16 cellular contexts compared by ENCODE assay signal in genomic region chr12:108419949-108420348, GRCh38.
DNase-seq lines count a peak whose midpoint lies in the region; ATAC-seq, FAIRE-seq and TF ChIP-seq lines count a peak whose summit lies in the region.
"Had no signal": no experiment of that assay in that cellular context is flagged by ENCODE, and none has a peak within 500 bp of the region (broad histone marks: within the 10 kb centered on the region; RNA-seq: fewer than 3 reads in every experiment).

No MANE protein-coding gene starts in this region.

- DNase-seq in HepG2 (ENCODE audit: low spot score) (no peak), right lobe of liver (no peak), RPMI7951 (ENCODE audit: low read depth) (peak; percentile 25), H1 (ENCODE audit: low read depth in 1 of 2, low spot score in 2 of 2) (no peak), GM10248 (ENCODE audit: extremely low spot score) (no peak)
- DNase-seq: ACHN; CD4-positive, CD25-positive, alpha-beta regulatory T cell; DND-41; NCI-H1048; NCI-H146; NCI-H2081 treated with DMSO at 0.1 percent for 48 hours; Right ventricle myocardium superior had no signal

- no peak overlapping the region for H3K4me2 ChIP-seq in HepG2 (ENCODE audit: low read depth, low read length)
- H3K4me2 ChIP-seq in H1 (ENCODE audit: insufficient read depth in 1 of 2, low read depth in 2 of 2, low read length in 2 of 2): no peak overlapping the region

- no peak overlapping the region for H3K4me3 ChIP-seq in HepG2 (replicated peaks in 1 of 3; ENCODE audit: insufficient read depth in 1 of 3, low read depth in 2 of 3, low read length in 3 of 3)
- no peak overlapping the region for H3K4me3 ChIP-seq in right lobe of liver
- H3K4me3 ChIP-seq in H1 (ENCODE audit: extremely low read depth in 1 of 4, insufficient read depth in 2 of 4, low read depth in 3 of 4, low read length in 4 of 4): no peak overlapping the region

- TF ChIP-seq POLR2A in HepG2 (IDR thresholded peaks at IDR 0.05; ENCODE audit: insufficient read depth in 1 of 2, low read depth in 2 of 2, low read length in 2 of 2) (no peak), right lobe of liver (IDR thresholded peaks at IDR 0.05) (no peak), H1 (IDR thresholded peaks at IDR 0.05; ENCODE audit: control extremely low read depth in 1 of 2, low read depth in 2 of 2, low read length in 2 of 2) (no peak)

- H3K4me1 ChIP-seq in HepG2 (ENCODE audit: insufficient read depth, low read length) (no peaks in the 10 kb centered on the region), right lobe of liver (no peaks in the 10 kb centered on the region), H1 (replicated peaks in 1 of 4; ENCODE audit: control insufficient read depth in 3 of 4, insufficient read depth in 4 of 4, low read length in 3 of 4) (peaks cover 0 to under 1% (median 0%) of the 10 kb centered on the region in 4 experiments; a peak in 1 of 7 replicates)

- no peak overlapping the region for H4K8ac ChIP-seq in H1 (ENCODE audit: extremely low read depth, insufficient read depth, low read length)

- 26% methylated on average over 2 of the region's 2 CpGs for WGBS in HepG2 (ENCODE audit: low lambda C conversion rate)
- WGBS in right lobe of liver (ENCODE audit: insufficient coverage, low coverage, low lambda C conversion rate, missing lambda C conversion rate): 94% methylated on average over 2 of the region's 2 CpGs
- WGBS in H1 (ENCODE audit: extremely low coverage in 1 of 2, insufficient coverage in 1 of 2, insufficient read length in 1 of 2, insufficient replicate concordance in 2 of 2, low coverage in 1 of 2, low lambda C conversion rate in 2 of 2, missing lambda C conversion rate in 1 of 2), 2 experiments: 94% methylated on average over 2 of the region's 2 CpGs; no CpG with 5 or more reads in 1 of the 2 experiments

- no peaks in the 10 kb centered on the region for H3K23me2 ChIP-seq in H1 (ENCODE audit: low read depth, low read length)

- H3K79me1 ChIP-seq in H1 (ENCODE audit: low read depth, low read length): no peaks in the 10 kb centered on the region

- ATAC-seq in HepG2 (no peak), right lobe of liver (no peak), HG03175 (IDR thresholded peaks at IDR 0.05; ENCODE audit: unreplicated experiment) (no peak), HG02870 (IDR thresholded peaks at IDR 0.05; ENCODE audit: unreplicated experiment) (no peak)
- ATAC-seq: Panc1 had no signal

- TF ChIP-seq EP300 in HepG2 (IDR thresholded peaks at IDR 0.05; ENCODE audit: low read depth in 2 of 2, low read length in 2 of 2) (no peak), HepG2 (CRISPR knock-in tag; IDR thresholded peaks at IDR 0.05; ENCODE audit: borderline replicate concordance) (no peak), H1 (IDR thresholded peaks at IDR 0.05; ENCODE audit: borderline replicate concordance in 1 of 2, low read depth in 2 of 2, low read length in 2 of 2) (no peak)

- no peak overlapping the region for H2BK120ac ChIP-seq in H1 (replicated peaks; ENCODE audit: low read depth, low read length)

- no peaks in the 10 kb centered on the region for H4K20me1 ChIP-seq in HepG2 (ENCODE audit: insufficient read depth, low read length)
- H4K20me1 ChIP-seq in H1 (replicated peaks in 1 of 2; ENCODE audit: control insufficient read depth in 1 of 2, insufficient read depth in 2 of 2, low read length in 2 of 2): no peaks in the 10 kb centered on the region

- H2AK5ac ChIP-seq in H1 (ENCODE audit: low read depth, low read length): no peak overlapping the region

- no peaks in the 10 kb centered on the region for H3K79me2 ChIP-seq in HepG2 (ENCODE audit: insufficient read depth, low read length)
- H3K79me2 ChIP-seq in H1 (ENCODE audit: control insufficient read depth in 1 of 2, insufficient read depth in 2 of 2, low read length in 2 of 2): no peaks in the 10 kb centered on the region

- H3K56ac ChIP-seq in H1 (replicated peaks; ENCODE audit: insufficient read length, low read depth, low read length): no peak overlapping the region

- no peak overlapping the region for H4K91ac ChIP-seq in H1 (replicated peaks; ENCODE audit: insufficient read length, low read length)

- H3K14ac ChIP-seq in H1 (ENCODE audit: insufficient read length): no peak overlapping the region

- POLR2A ChIA-PET in HepG2 (lab: Yijun Ruan, JAX) (no interaction called here), H1 (lab: Charles Lee; ENCODE audit: partially characterized antibody) (no interaction called here), GM10248 (lab: Yijun Ruan, JAX) (no interaction called here)

- no TSS peak for BruUV-seq in HepG2 (replicated peaks; lab: Mats Ljungman, UMichigan)

- H3K9ac ChIP-seq in HepG2 (ENCODE audit: insufficient read depth, low read depth, low read length): no peak overlapping the region
- no peak overlapping the region for H3K9ac ChIP-seq in H1 (replicated peaks in 1 of 4; ENCODE audit: extremely low read depth in 1 of 4, low read depth in 3 of 4, low read length in 3 of 4)

- H2AFZ ChIP-seq in HepG2 (ENCODE audit: low read length) (no peak overlapping the region), H1 (ENCODE audit: low read length) (no peak overlapping the region)

- H3K18ac ChIP-seq in H1 (ENCODE audit: extremely low read depth, low read length): no peak overlapping the region

- H2BK20ac ChIP-seq in H1 (ENCODE audit: low read length): 0 out of 2 replicates have a peak overlapping the region, but pooled peaks have one; percentile 17

- H4K5ac ChIP-seq in H1 (ENCODE audit: insufficient read length, low read depth, low read length): no peak overlapping the region

- no peak overlapping the region for H2BK15ac ChIP-seq in H1 (ENCODE audit: low read length)

- CTCF ChIA-PET in HepG2 (lab: Yijun Ruan, JAX; ENCODE audit: low intra/inter-chr PET ratio, low total read pairs): no interaction called here
- CTCF ChIA-PET in H1 (lab: Charles Lee; ENCODE audit: partially characterized antibody): interaction anchor here (1.0 kb wide), 1 partner anchor 61 kb away, joined by 3 read pairs; no protein-coding TSS in a partner anchor
- CTCF ChIA-PET in GM10248 (lab: Yijun Ruan, JAX): interaction anchor here (1.2 kb wide), 1 partner anchor 10 kb away, joined by 3 read pairs; no protein-coding TSS in a partner anchor

- TF ChIP-seq RAD21 in HepG2 (CRISPR knock-in tag; IDR thresholded peaks at IDR 0.05): no peak
- TF ChIP-seq RAD21 in H1 (IDR thresholded peaks at IDR 0.05 in 1 of 2, conservative IDR thresholded peaks at IDR 0.05 in 1 of 2; ENCODE audit: low read depth in 2 of 2, low read length in 2 of 2): no peak

- no peak overlapping the region for H3K27ac ChIP-seq in HepG2 (ENCODE audit: extremely low read length, insufficient read depth, low read length)
- no peak overlapping the region for H3K27ac ChIP-seq in right lobe of liver
- no peak overlapping the region for H3K27ac ChIP-seq in H1 (ENCODE audit: low read depth, low read length)

- no peak for TF ChIP-seq CTCF in HepG2 (CRISPR knock-in tag; IDR thresholded peaks at IDR 0.05)
- no peak for TF ChIP-seq CTCF in right lobe of liver (IDR thresholded peaks at IDR 0.05)
- no peak for TF ChIP-seq CTCF in H1 (IDR thresholded peaks at IDR 0.05; ENCODE audit: control extremely low read depth in 1 of 3, insufficient read depth in 1 of 3, low read depth in 1 of 3, low read length in 3 of 3)
- no peak for TF ChIP-seq CTCF in GM10248 (IDR thresholded peaks at IDR 0.05; ENCODE audit: control extremely low read depth, extremely low read depth, low read depth, missing control alignments)

- H3K23ac ChIP-seq in H1 (ENCODE audit: insufficient read length): no peak overlapping the region

- H2BK5ac ChIP-seq in H1 (ENCODE audit: low read depth, low read length): no peak overlapping the region

- H3K27me3 ChIP-seq in HepG2 (ENCODE audit: control insufficient read depth in 1 of 2, insufficient read depth in 2 of 2, low read length in 2 of 2) (no peaks in the 10 kb centered on the region), right lobe of liver (no peaks in the 10 kb centered on the region), H1 (replicated peaks in 1 of 4; ENCODE audit: control insufficient read depth in 3 of 4, extremely low read depth in 1 of 4, insufficient read depth in 3 of 4, low read length in 3 of 4) (no peaks in the 10 kb centered on the region)

- no peaks in the 10 kb centered on the region for H3K36me3 ChIP-seq in HepG2 (replicated peaks in 1 of 2; ENCODE audit: control insufficient read depth in 1 of 2, insufficient read depth in 2 of 2, low read length in 2 of 2)
- H3K36me3 ChIP-seq in right lobe of liver: no peaks in the 10 kb centered on the region
- no peaks in the 10 kb centered on the region for H3K36me3 ChIP-seq in H1 (ENCODE audit: control insufficient read depth in 2 of 4, insufficient read depth in 4 of 4, low read length in 3 of 4)

- H3K4ac ChIP-seq in H1 (replicated peaks; ENCODE audit: insufficient read length, low read depth, low read length): no peak overlapping the region

- no peak for FAIRE-seq in HepG2 (lab: Jason Lieb, UNC)
- no peak for FAIRE-seq in H1 (lab: Jason Lieb, UNC)
- FAIRE-seq: H54 had no signal

- intact Hi-C loops in HepG2 (cut with micrococcal nuclease; ENCODE audit: unreplicated experiment) (no loop called here), right lobe of liver (cut with DNase I) (no loop called here)

- H3K9me3 ChIP-seq in HepG2 (ENCODE audit: low read length): no peaks in the 10 kb centered on the region
- H3K9me3 ChIP-seq in right lobe of liver: no peaks in the 10 kb centered on the region
- H3K9me3 ChIP-seq in H1 (ENCODE audit: insufficient read depth in 2 of 2, low read depth in 1 of 2, low read length in 1 of 2): peaks cover 0 to 4% of the 10 kb centered on the region in 2 experiments; a peak in 1 of 4 replicates

- in situ Hi-C loops in HepG2 (cut with HindIII; ENCODE audit: extremely low pct_ligation_motif_present, low pct_unique_long_range_greater_than_20kb): no loop called here

- no peak overlapping the region for H2BK12ac ChIP-seq in H1 (ENCODE audit: low read depth, low read length)

TF ChIP-seq in HepG2, 621 proteins besides CTCF, POLR2A, EP300 and RAD21 (continues in another document):
- peak; percentile 74; the same call in 1 of the 2 replicates for TF ChIP-seq NFE2 (CRISPR knock-in tag; IDR thresholded peaks at IDR 0.05)
- TF ChIP-seq MAFK (conservative IDR thresholded peaks at IDR 0.05 in 1 of 2, IDR thresholded peaks at IDR 0.05 in 1 of 2; ENCODE audit: low read length in 2 of 2): peak; percentile 90 to 93
- no peak for TF ChIP-seq CREBL2 (CRISPR knock-in tag; IDR thresholded peaks at IDR 0.05; ENCODE audit: borderline replicate concordance)
- TF ChIP-seq ZNF709 (CRISPR knock-in tag; IDR thresholded peaks at IDR 0.05): no peak

TF ChIP-seq in H1, 55 proteins besides CTCF, POLR2A, EP300 and RAD21 (continues in another document):
- TF ChIP-seq RFX5 (IDR thresholded peaks at IDR 0.05; ENCODE audit: borderline replicate concordance, low read depth, low read length) (no peak), TBP (IDR thresholded peaks at IDR 0.05; ENCODE audit: low read depth, low read length) (no peak), BACH1 (IDR thresholded peaks at IDR 0.05; ENCODE audit: low read length) (peak; percentile 97), CHD2 (IDR thresholded peaks at IDR 0.05; ENCODE audit: low read length) (no peak)
- TF ChIP-seq, protein P1, sequence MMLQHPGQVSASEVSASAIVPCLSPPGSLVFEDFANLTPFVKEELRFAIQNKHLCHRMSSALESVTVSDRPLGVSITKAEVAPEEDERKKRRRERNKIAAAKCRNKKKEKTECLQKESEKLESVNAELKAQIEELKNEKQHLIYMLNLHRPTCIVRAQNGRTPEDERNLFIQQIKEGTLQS (IDR thresholded peaks at IDR 0.05; ENCODE audit: insufficient read depth, low read depth, low read length): no peak

Comparison
In these comparisons a context has a peak if more than half of its experiments do, and no peak if none do; other contexts are left out.
1. Of the 41 proteins assayed by ChIP-seq in both HepG2 and H1: peak only in HepG2: none; only in H1: none; in both: MAFK; in neither: 40.